Comparison of ENCODE assay signal across 16 cellular contexts in the genomic region with DNA sequence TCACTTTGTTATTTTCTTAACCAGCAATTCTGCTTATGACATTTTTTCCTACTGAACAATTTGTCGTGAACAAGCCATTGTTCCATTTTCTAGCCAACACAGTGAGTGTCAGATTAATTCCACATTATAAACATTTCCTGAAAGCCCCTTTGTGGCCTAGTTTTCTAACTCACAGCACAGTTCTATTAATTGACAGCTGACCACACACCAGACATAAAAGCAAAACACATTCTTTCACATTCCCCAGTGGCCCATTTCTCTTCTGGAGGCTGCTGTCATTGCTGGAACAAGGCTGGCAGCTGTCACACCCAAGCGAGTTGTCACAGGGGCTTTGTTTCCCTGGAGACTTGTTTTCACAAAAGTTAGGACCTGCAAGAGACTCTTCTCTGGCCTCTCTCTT. TPM values are rescaled to one million over a fixed set of nuclear protein-coding genes. Genes with fewer than 3 reads are reported as not detected.
A peak's percentile ranks its signal among the peaks of the same experiment; 100 is the strongest.
DNase-seq lines count a peak whose midpoint lies in the region; ATAC-seq and TF ChIP-seq lines count a peak whose summit lies in the region.
"Had no signal": no experiment of that assay in that cellular context is flagged by ENCODE, and none has a peak within 500 bp of the region (broad histone marks: within the 10 kb centered on the region; RNA-seq: fewer than 3 reads in every experiment).

No MANE protein-coding gene starts in this region.

- H3K27me3 ChIP-seq in Loucy (ENCODE audit: insufficient read depth, low read length, poor library complexity, severe bottlenecking): peaks cover 40% of the 10 kb centered on the region
- H3K27me3 ChIP-seq: right lobe of liver had no signal

- H3K9me2 ChIP-seq in Loucy (replicated peaks; ENCODE audit: low read depth, low read length): no peaks in the 10 kb centered on the region

- no peaks in the 10 kb centered on the region for H3K79me2 ChIP-seq in Loucy (ENCODE audit: insufficient read depth, low read length)

- DNase-seq in Ammon's horn (ENCODE audit: low spot score) (peak; percentile 68), myocyte (ENCODE audit: low read depth) (peak; percentile 89), NK-92 (lab: John Stamatoyannopoulos, UW; ENCODE audit: unreplicated experiment) (no peak), SHP77 (lab: John Stamatoyannopoulos, UW) (no peak)
- no peak for DNase-seq in stimulated activated naive CD8-positive, alpha-beta T cell treated with anti-CD3 and anti-CD28 coated beads, Interleukin-15, Interleukin-2, amounts not matched to agents 100 U/mL and 50 U/mL, for 24 hours
- no peak for DNase-seq in central memory CD4-positive, alpha-beta T cell
- DNase-seq: activated CD4-positive, alpha-beta T cell treated with anti-CD3 and anti-CD28 coated beads, Interleukin-2, amount 10 ng/mL, durations not matched to agents 24 days and 14 days; activated gamma-delta T cell treated with Interleukin-2 at 50 U/mL for 16 hours; KG1; NCI-H1105 treated with DMSO at 0.1 percent for 48 hours; NCI-H748 treated with DMSO at 0.1 percent for 48 hours; right lobe of liver; stimulated activated naive CD8-positive, alpha-beta T cell treated with anti-CD3 and anti-CD28 coated beads, Interleukin-15, amount 100 ng/mL, for 72 hours had no signal

- no peak overlapping the region for H3K9ac ChIP-seq in Loucy (ENCODE audit: low read depth, low read length, poor library complexity, severe bottlenecking)

- no peak overlapping the region for H2AFZ ChIP-seq in Loucy (ENCODE audit: low read length)

- H3K27ac ChIP-seq in cingulate gyrus (ENCODE audit: low read depth, low read length): peak overlapping the region; percentile 80
- H3K27ac ChIP-seq: right lobe of liver had no signal

- peak overlapping the region; percentile 38 for H3K4me2 ChIP-seq in Loucy (ENCODE audit: low read depth, low read length, poor library complexity, severe bottlenecking)

- TF ChIP-seq CTCF in Loucy (conservative IDR thresholded peaks at IDR 0.05; ENCODE audit: low read length): no peak

- H3K4me1 ChIP-seq in Loucy (ENCODE audit: insufficient read depth, low read length, poor library complexity, severe bottlenecking): peaks cover 14% of the 10 kb centered on the region
- H3K4me1 ChIP-seq: right lobe of liver had no signal

- no peak for ATAC-seq in stimulated activated naive CD8-positive, alpha-beta T cell treated with anti-CD3 and anti-CD28 coated beads, Interleukin-15, Interleukin-2, amounts not matched to agents 100 U/mL and 50 U/mL, for 24 hours
- ATAC-seq: Panc1; right lobe of liver; stimulated activated naive CD8-positive, alpha-beta T cell treated with anti-CD3 and anti-CD28 coated beads, Interleukin-15, amount 100 ng/mL, for 72 hours had no signal

- no peaks in the 10 kb centered on the region for H4K20me1 ChIP-seq in Loucy (ENCODE audit: insufficient read depth, low read length, poor library complexity, severe bottlenecking)

- H3K9me3 ChIP-seq in Loucy (ENCODE audit: insufficient read depth, low read depth, low read length): no peaks in the 10 kb centered on the region
- H3K9me3 ChIP-seq: right lobe of liver had no signal

- H3F3A ChIP-seq in Loucy (ENCODE audit: low read depth): no peaks in the 10 kb centered on the region; the same call in 1 of the 2 replicates

- no peaks in the 10 kb centered on the region for H3K36me3 ChIP-seq in Loucy (ENCODE audit: insufficient read depth, low read length)
- H3K36me3 ChIP-seq: right lobe of liver had no signal

- H3K4me3 ChIP-seq in Loucy (ENCODE audit: low read length, poor library complexity, severe bottlenecking): no peak overlapping the region
- H3K4me3 ChIP-seq: right lobe of liver had no signal

RNA-seq across cellular contexts. Expression of a gene that starts 50.7 kb away (rescaled TPM):
- total RNA-seq in myocyte: 2.9 and 6.8 TPM in 2 replicates
- 0.74 TPM for polyA plus RNA-seq in myocyte (2012)

Comparison
In these comparisons a context has a peak if more than half of its experiments do, and no peak if none do; other contexts are left out.
1. DNase-seq: peak in Ammon's horn (single experiment) and myocyte (single experiment); none in stimulated activated naive CD8-positive, alpha-beta T cell treated with anti-CD3 and anti-CD28 coated beads, Interleukin-15, Interleukin-2, amounts not matched to agents 100 U/mL and 50 U/mL, for 24 hours (single experiment), NK-92 (single experiment), central memory CD4-positive, alpha-beta T cell (single experiment) and SHP77 (0 of 2).